Comparison of ENCODE assay signal across 12 cellular contexts in genomic region chr6:146111864-146112263, GRCh38.
"Had no signal": no experiment of that assay in that cellular context is flagged by ENCODE, and none has a peak within 500 bp of the region (broad histone marks: within the 10 kb centered on the region; RNA-seq: fewer than 3 reads in every experiment).

No MANE protein-coding gene starts in this region.

- H3K4me3 ChIP-seq: gastroesophageal sphincter, pancreas, stomach, uterus had no signal

- H3K4me3 Mint-ChIP-seq: activated CD8-positive, alpha-beta T cell treated with anti-CD3 and anti-CD28 coated beads for 36 hours; activated naive CD8-positive, alpha-beta T cell treated with anti-CD3 and anti-CD28 coated beads, Interleukin-2, amount 10 ng/mL, durations not matched to agents 7 days and 5 days; activated T-cell treated with anti-CD3 and anti-CD28 coated beads, Interleukin-2, amount 50 U/mL, for 72 hours; neural crest cell had no signal

- H3K27ac Mint-ChIP-seq: activated CD8-positive, alpha-beta T cell treated with anti-CD3 and anti-CD28 coated beads for 36 hours; activated naive CD8-positive, alpha-beta T cell treated with anti-CD3 and anti-CD28 coated beads, Interleukin-2, amount 10 ng/mL, durations not matched to agents 7 days and 5 days; activated T-cell treated with anti-CD3 and anti-CD28 coated beads, Interleukin-2, amount 50 U/mL, for 72 hours had no signal

- H3K9me3 ChIP-seq: pancreas, uterus had no signal

- DNase-seq: activated CD8-positive, alpha-beta memory T cell treated with anti-CD3 and anti-CD28 coated beads, Interleukin-2, amount 50 U/mL, for 4 hours; activated CD8-positive, alpha-beta T cell treated with anti-CD3 and anti-CD28 coated beads for 36 hours; activated gamma-delta T cell treated with Interleukin-2 at 50 U/mL for 16 hours; activated naive CD8-positive, alpha-beta T cell treated with anti-CD3 and anti-CD28 coated beads, Interleukin-2, amount 10 ng/mL, durations not matched to agents 7 days and 5 days; activated T-cell treated with anti-CD3 and anti-CD28 coated beads, Interleukin-2, amount 50 U/mL, for 72 hours; pancreas; stimulated activated CD4-positive, alpha-beta T cell treated with anti-CD3 and anti-CD28 coated beads, Interleukin-15, amount 100 ng/mL, for 24 hours; stimulated activated CD4-positive, alpha-beta T cell treated with anti-CD3 and anti-CD28 coated beads, Interleukin-4, amount 100 ng/mL, for 24 hours; stomach; uterus had no signal

- H3K9me3 Mint-ChIP-seq: neural crest cell had no signal

- H3K4me1 Mint-ChIP-seq: activated naive CD8-positive, alpha-beta T cell treated with anti-CD3 and anti-CD28 coated beads, Interleukin-2, amount 10 ng/mL, durations not matched to agents 7 days and 5 days; neural crest cell had no signal

- H3K36me3 Mint-ChIP-seq: activated naive CD8-positive, alpha-beta T cell treated with anti-CD3 and anti-CD28 coated beads, Interleukin-2, amount 10 ng/mL, durations not matched to agents 7 days and 5 days had no signal

- H3K27ac ChIP-seq: gastroesophageal sphincter, pancreas, stomach, uterus had no signal

- H3K27me3 Mint-ChIP-seq: activated naive CD8-positive, alpha-beta T cell treated with anti-CD3 and anti-CD28 coated beads, Interleukin-2, amount 10 ng/mL, durations not matched to agents 7 days and 5 days had no signal

- H3K27me3 ChIP-seq: gastroesophageal sphincter, pancreas, stomach, uterus had no signal

- ATAC-seq: activated CD8-positive, alpha-beta T cell treated with anti-CD3 and anti-CD28 coated beads for 36 hours; activated T-cell treated with anti-CD3 and anti-CD28 coated beads, Interleukin-2, amount 50 U/mL, for 72 hours; gastroesophageal sphincter; pancreas had no signal

- H3K36me3 ChIP-seq: gastroesophageal sphincter, pancreas, stomach, uterus had no signal

- H3K4me1 ChIP-seq: gastroesophageal sphincter, pancreas, stomach, uterus had no signal
